21 cellular contexts compared by ENCODE assay signal in genomic region chr13:74835579-74835978, GRCh38.
"Had no signal": no experiment of that assay in that cellular context is flagged by ENCODE, and none has a peak within 500 bp of the region (broad histone marks: within the 10 kb centered on the region; RNA-seq: fewer than 3 reads in every experiment).

No MANE protein-coding gene starts in this region.

- H3K4me1 Mint-ChIP-seq: IgD-negative memory B cell had no signal

- H3K9me3 ChIP-seq: MG63, SJCRH30 had no signal

- H3K27me3 Mint-ChIP-seq: IgD-negative memory B cell had no signal

- H3K4me3 ChIP-seq: K562, MG63, SJCRH30 had no signal

- H3K36me3 Mint-ChIP-seq: IgD-negative memory B cell had no signal

- H3K4me3 Mint-ChIP-seq: IgD-negative memory B cell had no signal

- H3K27me3 ChIP-seq: MG63, SJCRH30 had no signal

- H3K27ac Mint-ChIP-seq: IgD-negative memory B cell had no signal

- H3K4me1 ChIP-seq: SJCRH30 had no signal

- H3K4me2 ChIP-seq: KMS-11 had no signal

- H3K9ac ChIP-seq: KMS-11 had no signal

- H3K27ac ChIP-seq: HL-60, KMS-11, RWPE1, SJCRH30 had no signal

- H3K36me3 ChIP-seq: MG63, SJCRH30 had no signal

- DNase-seq: MG63, NCI-H1092, NCI-H1105 treated with DMSO at 0.1 percent for 48 hours, NCI-H1417 treated with DMSO at 0.1 percent for 48 hours, NCI-H146, NCI-H1694 treated with DMSO at 0.1 percent for 48 hours, NCI-H1930, NCI-H2081, NCI-H2107, NCI-H2227 treated with DMSO at 0.1 percent for 48 hours, NCI-H524, NCI-H69, NCI-H774, PC-3, SHP77, SJCRH30 had no signal
